9 cellular contexts compared by ENCODE assay signal in genomic region chr20:62123450-62124118, GRCh38. TPM values are rescaled to one million over a fixed set of nuclear protein-coding genes. Genes with fewer than 3 reads are reported as not detected.
A peak's percentile ranks its signal among the peaks of the same experiment; 100 is the strongest.
DNase-seq lines count a peak whose midpoint lies in the region; ATAC-seq, FAIRE-seq and TF ChIP-seq lines count a peak whose summit lies in the region.
"Had no signal": no experiment of that assay in that cellular context is flagged by ENCODE, and none has a peak within 500 bp of the region (broad histone marks: within the 10 kb centered on the region; RNA-seq: fewer than 3 reads in every experiment).

No MANE protein-coding gene starts in this region.

- no peaks in the 10 kb centered on the region for H3K9me3 Mint-ChIP-seq in activated T-cell treated with anti-CD3 and anti-CD28 coated beads, Interleukin-2, amount 50 U/mL, for 24 hours
- no peaks in the 10 kb centered on the region for H3K9me3 Mint-ChIP-seq in activated CD8-positive, alpha-beta T cell treated with anti-CD3 and anti-CD28 coated beads for 36 hours

- H3K4me3 Mint-ChIP-seq in activated T-cell treated with anti-CD3 and anti-CD28 coated beads, Interleukin-2, amount 50 U/mL, for 24 hours = peak overlapping the region; percentile 84
- H3K4me3 Mint-ChIP-seq in activated CD8-positive, alpha-beta T cell treated with anti-CD3 and anti-CD28 coated beads for 36 hours = peak overlapping the region; percentile 78

- peak overlapping the region; percentile 75 for H3K27ac Mint-ChIP-seq in activated T-cell treated with anti-CD3 and anti-CD28 coated beads, Interleukin-2, amount 50 U/mL, for 24 hours
- H3K27ac Mint-ChIP-seq in activated CD8-positive, alpha-beta T cell treated with anti-CD3 and anti-CD28 coated beads for 36 hours = peak overlapping the region; percentile 42

- no peak for TF ChIP-seq POLR2A in GM12891 (IDR thresholded peaks at IDR 0.05; ENCODE audit: low read depth, low read length)

- H3K9me3 ChIP-seq in iPS-20b (ENCODE audit: insufficient read depth, low read depth, low read length) = no peaks in the 10 kb centered on the region
- H3K9me3 ChIP-seq in stomach smooth muscle (ENCODE audit: control insufficient read depth in 2 of 2, low read length in 2 of 2) = no peaks in the 10 kb centered on the region

- H3K36me3 ChIP-seq in iPS-20b (ENCODE audit: insufficient read depth, low read depth, low read length) = peaks cover 51% of the 10 kb centered on the region
- H3K36me3 ChIP-seq in stomach smooth muscle (ENCODE audit: control insufficient read depth in 2 of 2, insufficient read depth in 2 of 2, low read length in 2 of 2) = peaks cover 34 to 37% of the 10 kb centered on the region in 2 donors

- H3K27me3 ChIP-seq in iPS-20b (ENCODE audit: insufficient read depth, low read length) (no peaks in the 10 kb centered on the region; the same call in 1 of the 2 replicates), stomach smooth muscle (ENCODE audit: control insufficient read depth in 1 of 2, insufficient read depth in 2 of 2, low read length in 2 of 2) (peaks cover 0 to 3% of the 10 kb centered on the region in 2 donors)

- no peaks in the 10 kb centered on the region for H3K27me3 Mint-ChIP-seq in activated T-cell treated with anti-CD3 and anti-CD28 coated beads, Interleukin-2, amount 50 U/mL, for 24 hours
- no peaks in the 10 kb centered on the region for H3K27me3 Mint-ChIP-seq in activated CD8-positive, alpha-beta T cell treated with anti-CD3 and anti-CD28 coated beads for 36 hours

- CTCF ChIA-PET in activated CD8-positive, alpha-beta T cell treated with anti-CD3 and anti-CD28 coated beads for 36 hours (lab: Charles Lee) = interaction anchor here (0.9 to 4.5 kb wide), 3 partner anchors 12 to 108 kb away, joined by 3 to 28 read pairs (median 6); no protein-coding TSS in a partner anchor

- peak overlapping the region; percentile 85 for H3K4me3 ChIP-seq in iPS-20b (ENCODE audit: low read length)
- H3K4me3 ChIP-seq in stomach smooth muscle (ENCODE audit: low read length in 2 of 2) = peak overlapping the region; percentile 72 to 79

- DNase-seq in activated T-cell treated with anti-CD3 and anti-CD28 coated beads, Interleukin-2, amount 50 U/mL, for 24 hours = no peak
- DNase-seq in activated T-cell treated with anti-CD3 and anti-CD28 coated beads for 4 hours = no peak
- no peak for DNase-seq in activated CD8-positive, alpha-beta T cell treated with anti-CD3 and anti-CD28 coated beads for 36 hours
- no peak for DNase-seq in GM12891 (ENCODE audit: insufficient read length, low spot score)
- DNase-seq in stimulated activated naive CD4-positive, alpha-beta T cell treated with Interleukin-2 at 50 U/mL for 16 hours (lab: John Stamatoyannopoulos, UW) = no peak
- DNase-seq in activated CD4-positive, CD25-positive, alpha-beta regulatory T cell treated with anti-CD3 and anti-CD28 coated beads, Interleukin-2, amount 50 U/mL, for 72 hours = no peak

- H3K4me1 Mint-ChIP-seq in activated T-cell treated with anti-CD3 and anti-CD28 coated beads, Interleukin-2, amount 50 U/mL, for 24 hours (ENCODE audit: low read depth) = peaks cover 56% of the 10 kb centered on the region
- H3K4me1 Mint-ChIP-seq in activated CD8-positive, alpha-beta T cell treated with anti-CD3 and anti-CD28 coated beads for 36 hours (ENCODE audit: low read depth) = peaks cover 39% of the 10 kb centered on the region

- no peak for TF ChIP-seq CTCF in activated CD8-positive, alpha-beta T cell treated with anti-CD3 and anti-CD28 coated beads for 36 hours (IDR thresholded peaks at IDR 0.05)

- H3K36me3 Mint-ChIP-seq in activated T-cell treated with anti-CD3 and anti-CD28 coated beads, Interleukin-2, amount 50 U/mL, for 24 hours (ENCODE audit: low read depth) = peaks cover 54% of the 10 kb centered on the region
- H3K36me3 Mint-ChIP-seq in activated CD8-positive, alpha-beta T cell treated with anti-CD3 and anti-CD28 coated beads for 36 hours (ENCODE audit: low read depth) = peaks cover 27% of the 10 kb centered on the region

- no peak for FAIRE-seq in GM12891 (lab: Jason Lieb, UNC)
- FAIRE-seq: endometrium had no signal

- H3K4me1 ChIP-seq in iPS-20b (ENCODE audit: insufficient read depth, low read length) (0 out of 2 replicates have a peak, but pooled peaks cover 7% of the 10 kb centered on the region), stomach smooth muscle (ENCODE audit: control insufficient read depth, insufficient read depth, low read length) (peaks cover 21% of the 10 kb centered on the region)

- intact Hi-C loops in activated CD8-positive, alpha-beta T cell treated with anti-CD3 and anti-CD28 coated beads for 36 hours (cut with micrococcal nuclease) = loop anchor here (5.0 to 10.0 kb wide), 2 partner anchors 56 to 99 kb away; partner anchors contain the start of gene TAF4

- H3K27ac ChIP-seq in iPS-20b (ENCODE audit: low read length) (no peak overlapping the region), stomach smooth muscle (ENCODE audit: low read length) (peak overlapping the region; percentile 37)

- POLR2A ChIA-PET in activated CD8-positive, alpha-beta T cell treated with anti-CD3 and anti-CD28 coated beads for 36 hours (lab: Charles Lee) = interaction anchor here (0.5 to 1.6 kb wide), 7 partner anchors 8 to 57 kb away, joined by 3 to 9 read pairs (median 3); partner anchors contain the start of genes PSMA7 and SS18L1

- no peak for ATAC-seq in activated CD8-positive, alpha-beta T cell treated with anti-CD3 and anti-CD28 coated beads for 36 hours

- peak overlapping the region; percentile 77; the same call in 1 of the 2 replicates for H3K9ac ChIP-seq in iPS-20b (ENCODE audit: low read depth, low read length)
- H3K9ac ChIP-seq in stomach smooth muscle (ENCODE audit: low read length in 2 of 2) = peak overlapping the region; percentile 55 to 62

TF ChIP-seq in GM12891, 5 proteins besides CTCF, POLR2A, EP300 and RAD21:
- TF ChIP-seq PAX5 (IDR thresholded peaks at IDR 0.05; ENCODE audit: insufficient read depth, low read length, severe bottlenecking) = no peak
- no peak for TF ChIP-seq POLR2AphosphoS5 (IDR thresholded peaks at IDR 0.05; ENCODE audit: low read depth, low read length)
- no peak for TF ChIP-seq POU2F2 (IDR thresholded peaks at IDR 0.05; ENCODE audit: low read depth, low read length)
- no peak for TF ChIP-seq SPI1 (IDR thresholded peaks at IDR 0.05; ENCODE audit: low read depth, low read length)
- TF ChIP-seq TAF1 (IDR thresholded peaks at IDR 0.05; ENCODE audit: low read depth, low read length) = no peak

RNA-seq across cellular contexts. Expression of gene LSM14B, which starts 1.3 kb away (rescaled TPM):
- total RNA-seq in activated CD8-positive, alpha-beta T cell treated with anti-CD3 and anti-CD28 coated beads for 36 hours = 10 to 100 TPM; 33.5 to 35.6 TPM
- polyA plus RNA-seq in GM12891 (2012; ENCODE audit: low read depth, missing spikeins) = 23.3 TPM

RNA-seq across cellular contexts. Expression of gene PSMA7, which starts 19.6 kb away (rescaled TPM):
- total RNA-seq in activated CD8-positive, alpha-beta T cell treated with anti-CD3 and anti-CD28 coated beads for 36 hours = 100 to 1,000 TPM; 286 to 289 TPM
- polyA plus RNA-seq in GM12891 (2012; ENCODE audit: low read depth, missing spikeins) = 269 TPM

RNA-seq across cellular contexts. Expression of gene SS18L1, which starts 20.0 kb away (rescaled TPM):
- total RNA-seq in activated CD8-positive, alpha-beta T cell treated with anti-CD3 and anti-CD28 coated beads for 36 hours = 10 to 100 TPM; 15.3 to 16.1 TPM
- polyA plus RNA-seq in GM12891 (2012; ENCODE audit: low read depth, missing spikeins) = 3.4 TPM

RNA-seq across cellular contexts. Expression of gene TAF4, which starts 57.9 kb away (rescaled TPM):
- total RNA-seq in activated CD8-positive, alpha-beta T cell treated with anti-CD3 and anti-CD28 coated beads for 36 hours = 10 to 100 TPM; 14.1 to 15.9 TPM
- 8.1 TPM for polyA plus RNA-seq in GM12891 (2012; ENCODE audit: low read depth, missing spikeins)

RNA-seq across cellular contexts. Expression of gene MTG2, which starts 59.2 kb away (rescaled TPM):
- 10 to 100 TPM; 36.5 to 40.5 TPM for total RNA-seq in activated CD8-positive, alpha-beta T cell treated with anti-CD3 and anti-CD28 coated beads for 36 hours
- polyA plus RNA-seq in GM12891 (2012; ENCODE audit: low read depth, missing spikeins) = 19.5 TPM
